Comparison of ENCODE assay signal across 13 cellular contexts in the genomic region with DNA sequence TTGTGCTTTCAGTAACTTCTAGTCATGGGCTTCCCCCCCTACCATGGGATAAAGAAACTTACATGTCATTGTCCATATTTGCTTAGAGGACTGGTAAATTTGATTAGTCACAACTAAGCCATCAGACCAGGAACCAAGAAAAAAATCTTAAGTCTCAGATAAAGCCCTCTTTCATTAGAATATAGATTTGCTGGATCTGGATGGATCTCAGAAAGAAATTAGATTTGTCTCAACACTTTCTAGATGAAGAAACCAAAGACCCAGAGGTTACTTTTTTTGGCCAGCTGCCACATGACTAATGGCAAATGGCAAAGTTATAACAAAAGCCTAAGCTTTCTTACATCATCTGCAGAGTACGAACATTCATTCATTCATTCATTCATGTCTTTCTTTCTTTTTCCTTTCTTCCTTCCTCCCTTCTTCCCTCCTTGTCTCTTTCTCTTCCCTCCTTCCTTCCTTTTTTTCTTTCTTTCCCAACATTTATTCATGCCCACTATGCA.
DNase-seq lines count a peak whose midpoint lies in the region; ATAC-seq, FAIRE-seq and TF ChIP-seq lines count a peak whose summit lies in the region.
"Had no signal": no experiment of that assay in that cellular context is flagged by ENCODE, and none has a peak within 500 bp of the region (broad histone marks: within the 10 kb centered on the region; RNA-seq: fewer than 3 reads in every experiment).

No MANE protein-coding gene starts in this region.

- DNase-seq in HCT116 (ENCODE audit: low read depth, low spot score), result no peak
- DNase-seq in RCC 7860 (ENCODE audit: low spot score), result peak; percentile 42
- peak; percentile 50 for DNase-seq in endothelial cell of umbilical vein (ENCODE audit: low read depth, low spot score)
- no peak for DNase-seq in neuronal stem cell (ENCODE audit: low spot score)
- no peak for DNase-seq in NCI-H748 (lab: John Stamatoyannopoulos, UW; ENCODE audit: unreplicated experiment)
- DNase-seq in Caco-2, result no peak
- no peak for DNase-seq in ureter (ENCODE audit: low spot score)
- no peak for DNase-seq in SW480 (ENCODE audit: low spot score)
- DNase-seq: activated CD4-positive, CD25-positive, alpha-beta regulatory T cell; activated gamma-delta T cell; left cardiac atrium; occipital lobe; stimulated activated CD4-positive, alpha-beta T cell treated with anti-CD3 and anti-CD28 coated beads, Interleukin-4, amount 100 ng/mL, for 1 hour had no signal

- H3K4me3 Mint-ChIP-seq in Caco-2 (ENCODE audit: unreplicated experiment), result no peak overlapping the region

- H3K27ac ChIP-seq in HCT116 (ENCODE audit: low read depth, low read length) (no peak overlapping the region), endothelial cell of umbilical vein (ENCODE audit: insufficient read depth, low read depth, low read length) (no peak overlapping the region), neuronal stem cell (replicated peaks; ENCODE audit: low read length) (no peak overlapping the region)

- no peak overlapping the region for H3K27ac Mint-ChIP-seq in Caco-2 (ENCODE audit: unreplicated experiment)

- no TSS peak for BruUV-seq in HCT116 (replicated peaks; lab: Mats Ljungman, UMichigan)
- BruUV-seq in endothelial cell of umbilical vein (replicated peaks; lab: Mats Ljungman, UMichigan), result no TSS peak
- BruUV-seq in Caco-2 (replicated peaks; lab: Mats Ljungman, UMichigan), result no TSS peak

- H3K4me3 ChIP-seq in HCT116 (replicated peaks in 1 of 2; ENCODE audit: low read depth in 1 of 2, low read length in 2 of 2), result no peak overlapping the region
- no peak overlapping the region for H3K4me3 ChIP-seq in endothelial cell of umbilical vein (replicated peaks in 1 of 3; ENCODE audit: insufficient read depth in 1 of 3, low read depth in 1 of 3, low read length in 3 of 3)
- no peak overlapping the region for H3K4me3 ChIP-seq in neuronal stem cell (ENCODE audit: low read length in 2 of 2)
- H3K4me3 ChIP-seq in Caco-2 (ENCODE audit: low read depth, low read length), result no peak overlapping the region

- ATAC-seq in HCT116, result no peak
- ATAC-seq: left cardiac atrium had no signal

- no peak for TF ChIP-seq RAD21 in HCT116 (IDR thresholded peaks at IDR 0.05; ENCODE audit: low read depth)

- no peaks in the 10 kb centered on the region for H3K27me3 ChIP-seq in HCT116 (ENCODE audit: insufficient read depth, low read length)
- peaks cover 0 to 7% of the 10 kb centered on the region in 2 experiments for H3K27me3 ChIP-seq in endothelial cell of umbilical vein (ENCODE audit: control insufficient read depth in 2 of 2, insufficient read depth in 2 of 2, low read length in 2 of 2)
- no peaks in the 10 kb centered on the region for H3K27me3 ChIP-seq in neuronal stem cell (ENCODE audit: control insufficient read depth in 3 of 3, insufficient read depth in 3 of 3, low read depth in 1 of 3, low read length in 3 of 3)
- no peaks in the 10 kb centered on the region; the same call in 1 of the 2 replicates for H3K27me3 ChIP-seq in Caco-2 (replicated peaks; ENCODE audit: control insufficient read depth, insufficient read depth, low read length)

- peaks cover 6% of the 10 kb centered on the region for H3K27me3 Mint-ChIP-seq in Caco-2 (ENCODE audit: insufficient read depth, unreplicated experiment)

- H3K9me3 ChIP-seq in HCT116 (ENCODE audit: control insufficient read depth in 1 of 2, insufficient read depth in 1 of 2, low read depth in 1 of 2, low read length in 2 of 2) (no peaks in the 10 kb centered on the region), endothelial cell of umbilical vein (replicated peaks; ENCODE audit: control insufficient read depth, insufficient read depth, low read length) (no peaks in the 10 kb centered on the region), neuronal stem cell (replicated peaks in 1 of 2; ENCODE audit: control insufficient read depth in 2 of 2, insufficient read depth in 1 of 2, low read depth in 1 of 2, low read length in 2 of 2) (no peaks in the 10 kb centered on the region), Caco-2 (no peaks in the 10 kb centered on the region)

- H4K8ac ChIP-seq in neuronal stem cell (ENCODE audit: low read depth, low read length), result no peak overlapping the region

- H2BK12ac ChIP-seq in neuronal stem cell (ENCODE audit: low read length), result no peak overlapping the region

- CTCF ChIA-PET in HCT116 (lab: Charles Lee), result interaction anchor here (0.7 to 1.4 kb wide), 2 partner anchors 12 to 635 kb away, joined by 5 to 6 read pairs; no protein-coding TSS in a partner anchor
- CTCF ChIA-PET in endothelial cell of umbilical vein (lab: Charles Lee), result interaction anchor here (1.4 to 1.9 kb wide), 2 partner anchors 13 to 34 kb away, joined by 3 to 8 read pairs; no protein-coding TSS in a partner anchor
- CTCF ChIA-PET in Caco-2 (lab: Charles Lee), result no interaction called here

- no peak overlapping the region for H3K18ac ChIP-seq in neuronal stem cell (ENCODE audit: low read length)

- H3K14ac ChIP-seq in neuronal stem cell (ENCODE audit: low read length), result no peak overlapping the region

- H3K4me1 Mint-ChIP-seq in Caco-2 (ENCODE audit: low read depth, unreplicated experiment), result no peaks in the 10 kb centered on the region

- intact Hi-C loops in HCT116 (cut with micrococcal nuclease) (no loop called here), endothelial cell of umbilical vein (cut with micrococcal nuclease) (no loop called here), Caco-2 (cut with micrococcal nuclease; ENCODE audit: unreplicated experiment) (no loop called here)

- POLR2A ChIA-PET in HCT116 (lab: Charles Lee) (interaction anchor here (1.4 kb wide), 1 partner anchor 12 kb away, joined by 4 read pairs; no protein-coding TSS in a partner anchor), endothelial cell of umbilical vein (lab: Charles Lee) (no interaction called here), Caco-2 (lab: Charles Lee) (no interaction called here)

- H3K36me3 Mint-ChIP-seq in Caco-2 (ENCODE audit: insufficient read depth, unreplicated experiment), result no peaks in the 10 kb centered on the region

- no peaks in the 10 kb centered on the region for H4K20me1 ChIP-seq in HCT116 (ENCODE audit: insufficient read depth)
- no peaks in the 10 kb centered on the region for H4K20me1 ChIP-seq in endothelial cell of umbilical vein (replicated peaks; ENCODE audit: control insufficient read depth, extremely low read depth, insufficient read depth, low read length)

- no peaks in the 10 kb centered on the region; the same call in 1 of the 2 replicates for H3K9me2 ChIP-seq in HCT116 (ENCODE audit: insufficient read depth)

- H3K23ac ChIP-seq in neuronal stem cell (ENCODE audit: low read depth, low read length, poor library complexity), result no peak overlapping the region

- H2AFZ ChIP-seq in HCT116 (ENCODE audit: low read depth, low read length, poor library complexity, severe bottlenecking), result no peak overlapping the region
- no peak overlapping the region for H2AFZ ChIP-seq in endothelial cell of umbilical vein (ENCODE audit: low read depth, low read length)
- peak overlapping the region; percentile 92 for H2AFZ ChIP-seq in neuronal stem cell (ENCODE audit: low read length)

- TF ChIP-seq CTCF in HCT116 (IDR thresholded peaks at IDR 0.05 in 2 of 3, conservative IDR thresholded peaks at IDR 0.05 in 1 of 3; ENCODE audit: borderline replicate concordance in 1 of 3, insufficient read depth in 1 of 3, low read depth in 2 of 3, low read length in 2 of 3) (no peak), endothelial cell of umbilical vein (IDR thresholded peaks at IDR 0.05; ENCODE audit: extremely low read depth in 1 of 2, insufficient read depth in 1 of 2, low read depth in 1 of 2, low read length in 2 of 2) (no peak), Caco-2 (IDR thresholded peaks at IDR 0.05; ENCODE audit: insufficient read depth in 1 of 2, low read depth in 1 of 2, low read length in 1 of 2, severe bottlenecking in 1 of 2, unreplicated experiment in 1 of 2) (no peak)

- no peak overlapping the region for H2BK5ac ChIP-seq in neuronal stem cell (ENCODE audit: low read length)

- no peaks in the 10 kb centered on the region for H3K79me1 ChIP-seq in neuronal stem cell (ENCODE audit: low read depth, low read length)

- no peak overlapping the region for H3K9ac ChIP-seq in HCT116 (ENCODE audit: low read length)
- no peak overlapping the region for H3K9ac ChIP-seq in endothelial cell of umbilical vein (replicated peaks; ENCODE audit: extremely low read depth, insufficient read depth, low read length)
- no peak overlapping the region for H3K9ac ChIP-seq in neuronal stem cell (ENCODE audit: low read depth, low read length, poor library complexity)

- H3K79me2 ChIP-seq in HCT116 (ENCODE audit: insufficient read depth, low read length), result no peaks in the 10 kb centered on the region
- H3K79me2 ChIP-seq in endothelial cell of umbilical vein (ENCODE audit: control insufficient read depth, insufficient read depth, low read length), result no peaks in the 10 kb centered on the region

- no peaks in the 10 kb centered on the region for H3K9me1 ChIP-seq in endothelial cell of umbilical vein (replicated peaks; ENCODE audit: control insufficient read depth, extremely low read depth, insufficient read depth, low read length)

- no peak overlapping the region for H2BK120ac ChIP-seq in neuronal stem cell (ENCODE audit: low read depth, low read length)

- H3K4me1 ChIP-seq in HCT116 (ENCODE audit: control insufficient read depth in 1 of 2, insufficient read depth in 2 of 2, low read length in 2 of 2) (no peaks in the 10 kb centered on the region), endothelial cell of umbilical vein (ENCODE audit: control insufficient read depth, extremely low read depth, insufficient read depth, low read length) (no peaks in the 10 kb centered on the region), neuronal stem cell (ENCODE audit: control insufficient read depth in 2 of 2, insufficient read depth in 1 of 2, low read depth in 1 of 2, low read length in 2 of 2) (peaks cover 7 to 20% of the 10 kb centered on the region in 2 donors), Caco-2 (no peaks in the 10 kb centered on the region)

- no peak overlapping the region for H3K4ac ChIP-seq in neuronal stem cell (ENCODE audit: low read length)

- RAD21 ChIA-PET in HCT116 (lab: Charles Lee; ENCODE audit: low non-redundant PET in 1 of 2, low total read pairs in 2 of 2, uncharacterized antibody in 2 of 2, unreplicated experiment in 2 of 2), result no interaction called here

- H3K9me3 Mint-ChIP-seq in Caco-2 (ENCODE audit: unreplicated experiment), result no peaks in the 10 kb centered on the region

- no peak overlapping the region for H4K91ac ChIP-seq in neuronal stem cell (ENCODE audit: low read depth, low read length, poor library complexity)

- dilution Hi-C loops in endothelial cell of umbilical vein (cut with MboI; ENCODE audit: extremely low pct_ligation_motif_present, low sequenced_read_pairs), result no loop called here

- H3K36me3 ChIP-seq in HCT116 (ENCODE audit: control insufficient read depth in 1 of 2, insufficient read depth in 2 of 2, low read length in 2 of 2) (no peaks in the 10 kb centered on the region), endothelial cell of umbilical vein (ENCODE audit: control insufficient read depth in 2 of 2, extremely low read depth in 1 of 2, insufficient read depth in 2 of 2, low read length in 2 of 2) (no peaks in the 10 kb centered on the region), neuronal stem cell (replicated peaks in 1 of 2; ENCODE audit: control insufficient read depth in 2 of 2, insufficient read depth in 2 of 2, low read length in 2 of 2) (no peaks in the 10 kb centered on the region), Caco-2 (ENCODE audit: control insufficient read depth, insufficient read depth, low read length) (no peaks in the 10 kb centered on the region)

- TF ChIP-seq POLR2A in HCT116 (IDR thresholded peaks at IDR 0.05; ENCODE audit: borderline replicate concordance, extremely low read depth, insufficient read depth, insufficient read length) (no peak), endothelial cell of umbilical vein (IDR thresholded peaks at IDR 0.05; ENCODE audit: low read depth, low read length) (no peak)

- no peak overlapping the region for H2BK15ac ChIP-seq in neuronal stem cell (ENCODE audit: low read length)

- H2AK5ac ChIP-seq in neuronal stem cell (ENCODE audit: low read depth, low read length), result no peak overlapping the region

- H3K4me2 ChIP-seq in HCT116 (ENCODE audit: low read length) (no peak overlapping the region), endothelial cell of umbilical vein (ENCODE audit: insufficient read depth, low read length) (no peak overlapping the region), neuronal stem cell (ENCODE audit: insufficient read depth, low read length, poor library complexity, severe bottlenecking) (no peak overlapping the region)

- WGBS in neuronal stem cell (ENCODE audit: extremely low coverage in 2 of 2, insufficient read length in 2 of 2, insufficient replicate concordance in 1 of 2), 2 donors, result no CpG with 5 or more reads among the region's 1 CpG

- FAIRE-seq in RCC 7860 (lab: Jason Lieb, UNC) (peak; percentile 62), endothelial cell of umbilical vein (lab: Jason Lieb, UNC) (peak; percentile 78)

Comparison
In these comparisons a context has a peak if more than half of its experiments do, and no peak if none do; other contexts are left out.
1. DNase-seq: peak in RCC 7860 (single experiment) and endothelial cell of umbilical vein (single experiment); none in HCT116 (single experiment), neuronal stem cell (single experiment), NCI-H748 (single experiment), Caco-2 (0 of 2), ureter (single experiment) and SW480 (single experiment).